Comparison of ENCODE assay signal across 11 cellular contexts in genomic region chr20:528923-529594, GRCh38. TPM values are rescaled to one million over a fixed set of nuclear protein-coding genes. Genes with fewer than 3 reads are reported as not detected.
DNase-seq lines count a peak whose midpoint lies in the region; ATAC-seq and TF ChIP-seq lines count a peak whose summit lies in the region.
"Had no signal": no experiment of that assay in that cellular context is flagged by ENCODE, and none has a peak within 500 bp of the region (broad histone marks: within the 10 kb centered on the region; RNA-seq: fewer than 3 reads in every experiment).

No MANE protein-coding gene starts in this region.

- intact Hi-C loops in PC-9 (cut with micrococcal nuclease; ENCODE audit: unreplicated experiment) = no loop called here

- peak overlapping the region; percentile 84 for H3K27ac ChIP-seq in PC-9
- peak overlapping the region; percentile 21 for H3K27ac ChIP-seq in fibroblast of lung (ENCODE audit: insufficient read depth, low read length)

- H3K9me3 Mint-ChIP-seq in activated T-cell treated with anti-CD3 and anti-CD28 coated beads, Interleukin-2, amount 50 U/mL, for 24 hours = peaks cover 12% of the 10 kb centered on the region
- H3K9me3 Mint-ChIP-seq in stimulated activated naive B cell treated with anti-CD40 and anti-IgM and Interleukin-4, amounts not matched to agents 10 μg/mL and 1 μg/mL and 100 μg/mL, for 72 hours = peaks cover 13 to 15% of the 10 kb centered on the region in 2 donors

- H3K4me2 ChIP-seq in PC-9 = 0 out of 2 replicates have a peak overlapping the region, but pooled peaks have one; percentile 14
- H3K4me2 ChIP-seq in fibroblast of lung (ENCODE audit: extremely low read depth, insufficient read depth, low read length) = no peak overlapping the region

- H3K4me3 Mint-ChIP-seq in activated T-cell treated with anti-CD3 and anti-CD28 coated beads, Interleukin-2, amount 50 U/mL, for 24 hours = no peak overlapping the region
- H3K4me3 Mint-ChIP-seq in stimulated activated naive B cell treated with anti-CD40 and anti-IgM and Interleukin-4, amounts not matched to agents 10 μg/mL and 1 μg/mL and 100 μg/mL, for 72 hours = no peak overlapping the region
- H3K4me3 Mint-ChIP-seq: CD4-positive, CD25-positive, alpha-beta regulatory T cell had no signal

- H3K4me1 Mint-ChIP-seq in activated T-cell treated with anti-CD3 and anti-CD28 coated beads, Interleukin-2, amount 50 U/mL, for 24 hours (ENCODE audit: low read depth) = peaks cover 48% of the 10 kb centered on the region
- H3K4me1 Mint-ChIP-seq in stimulated activated naive B cell treated with anti-CD40 and anti-IgM and Interleukin-4, amounts not matched to agents 10 μg/mL and 1 μg/mL and 100 μg/mL, for 72 hours = peaks cover 20 to 53% of the 10 kb centered on the region in 2 donors

- H3K4me3 ChIP-seq in PC-9 (no peak overlapping the region), fibroblast of lung (replicated peaks in 1 of 4; ENCODE audit: control extremely low read depth in 1 of 4, insufficient read depth in 1 of 4, low read depth in 3 of 4, low read length in 4 of 4) (no peak overlapping the region)

- H4K20me1 ChIP-seq in PC-9 (ENCODE audit: insufficient read depth) (peaks cover 39% of the 10 kb centered on the region), fibroblast of lung (ENCODE audit: control insufficient read depth, extremely low read depth, insufficient read depth, low read length) (peaks cover 8% of the 10 kb centered on the region)

- no peaks in the 10 kb centered on the region for H3K9me2 ChIP-seq in PC-9 (ENCODE audit: insufficient read depth)

- H3K9me3 ChIP-seq in PC-9 (ENCODE audit: insufficient read depth, low read depth) (no peaks in the 10 kb centered on the region), fibroblast of lung (ENCODE audit: control insufficient read depth, insufficient read depth, low read depth, low read length) (no peaks in the 10 kb centered on the region)

- H3K27ac Mint-ChIP-seq in activated T-cell treated with anti-CD3 and anti-CD28 coated beads, Interleukin-2, amount 50 U/mL, for 24 hours = peak overlapping the region; percentile 89
- peak overlapping the region; percentile 65 for H3K27ac Mint-ChIP-seq in stimulated activated naive B cell treated with anti-CD40 and anti-IgM and Interleukin-4, amounts not matched to agents 10 μg/mL and 1 μg/mL and 100 μg/mL, for 72 hours

- H2AFZ ChIP-seq in PC-9 = no peak overlapping the region
- H2AFZ ChIP-seq in fibroblast of lung (ENCODE audit: low read length) = no peak overlapping the region

- DNase-seq in activated T-cell treated with anti-CD3 and anti-CD28 coated beads, Interleukin-2, amount 50 U/mL, for 24 hours = no peak
- DNase-seq in activated T-cell treated with anti-CD3 and anti-CD28 coated beads for 4 hours = no peak
- DNase-seq in PC-9 = peak in 1 of 2 experiments; percentile 49
- DNase-seq in fibroblast of lung (ENCODE audit: low read depth in 2 of 2) = peak; percentile 83 to 90
- DNase-seq in stimulated activated naive B cell treated with anti-CD40 and anti-IgM and Interleukin-4, amounts not matched to agents 10 μg/mL and 1 μg/mL and 100 μg/mL, for 72 hours = no peak
- DNase-seq in NCI-H524 (lab: John Stamatoyannopoulos, UW) = no peak
- DNase-seq in NCI-H2196 treated with DMSO at 0.1 percent for 48 hours (lab: John Stamatoyannopoulos, UW; ENCODE audit: unreplicated experiment) = no peak
- no peak for DNase-seq in ecto neural progenitor cell (ENCODE audit: low spot score)
- DNase-seq: CD4-positive, CD25-positive, alpha-beta regulatory T cell; effector CD8-positive, alpha-beta T cell; MM.1S had no signal

- H3K4me1 ChIP-seq in PC-9 (replicated peaks; ENCODE audit: insufficient read depth) (peaks cover 19% of the 10 kb centered on the region), fibroblast of lung (ENCODE audit: control insufficient read depth, extremely low read depth, insufficient read depth, low read length) (peaks cover 2% of the 10 kb centered on the region)

- peaks cover 4% of the 10 kb centered on the region; the same call in 1 of the 2 replicates for H3F3A ChIP-seq in PC-9 (ENCODE audit: insufficient read depth, low read depth)

- H3K79me2 ChIP-seq in PC-9 (ENCODE audit: low read depth) (peaks cover 94% of the 10 kb centered on the region), fibroblast of lung (ENCODE audit: control insufficient read depth, insufficient read depth, low read length) (peaks cover 82% of the 10 kb centered on the region)

- H3K36me3 Mint-ChIP-seq in activated T-cell treated with anti-CD3 and anti-CD28 coated beads, Interleukin-2, amount 50 U/mL, for 24 hours (ENCODE audit: low read depth) = peaks cover 88% of the 10 kb centered on the region
- H3K36me3 Mint-ChIP-seq in stimulated activated naive B cell treated with anti-CD40 and anti-IgM and Interleukin-4, amounts not matched to agents 10 μg/mL and 1 μg/mL and 100 μg/mL, for 72 hours = peaks cover 34 to 53% of the 10 kb centered on the region in 2 donors

- H3K36me3 ChIP-seq in PC-9 (ENCODE audit: low read depth) = peaks cover 22% of the 10 kb centered on the region
- H3K36me3 ChIP-seq in fibroblast of lung (ENCODE audit: control insufficient read depth, insufficient read depth, low read length) = peaks cover 2% of the 10 kb centered on the region

- no peaks in the 10 kb centered on the region for H3K27me3 Mint-ChIP-seq in activated T-cell treated with anti-CD3 and anti-CD28 coated beads, Interleukin-2, amount 50 U/mL, for 24 hours
- H3K27me3 Mint-ChIP-seq in stimulated activated naive B cell treated with anti-CD40 and anti-IgM and Interleukin-4, amounts not matched to agents 10 μg/mL and 1 μg/mL and 100 μg/mL, for 72 hours = no peaks in the 10 kb centered on the region
- H3K27me3 Mint-ChIP-seq: CD4-positive, CD25-positive, alpha-beta regulatory T cell had no signal

- peak in 1 of 2 donors; percentile 34 for ATAC-seq in stimulated activated naive B cell treated with anti-CD40 and anti-IgM and Interleukin-4, amounts not matched to agents 10 μg/mL and 1 μg/mL and 100 μg/mL, for 72 hours (replicated peaks)

- no peak overlapping the region for H3K9ac ChIP-seq in fibroblast of lung (ENCODE audit: insufficient read depth, low read length)

- POLR2A ChIA-PET in PC-9 (lab: Charles Lee; ENCODE audit: unreplicated experiment) = no interaction called here

- BruUV-seq in PC-9 (replicated peaks; lab: Mats Ljungman, UMichigan) = no TSS peak

- TF ChIP-seq CTCF in PC-9 (conservative IDR thresholded peaks at IDR 0.05) (no peak), fibroblast of lung (conservative IDR thresholded peaks at IDR 0.05 in 1 of 2, IDR thresholded peaks at IDR 0.05 in 1 of 2; ENCODE audit: low read depth in 1 of 2, low read length in 2 of 2) (no peak)

- CTCF ChIA-PET in PC-9 (lab: Charles Lee) = no interaction called here

- H3K27me3 ChIP-seq in PC-9 (ENCODE audit: insufficient read depth, low read depth) = no peaks in the 10 kb centered on the region
- no peaks in the 10 kb centered on the region for H3K27me3 ChIP-seq in fibroblast of lung (ENCODE audit: control insufficient read depth, insufficient read depth, low read length)

RNA-seq across cellular contexts. Expression of gene CSNK2A1, which starts 14.5 kb away (rescaled TPM):
- 187 and 222 TPM in 2 replicates for total RNA-seq in PC-9 (2021)
- 89.4 and 124 TPM in 2 replicates for total RNA-seq in fibroblast of lung
- polyA plus RNA-seq in fibroblast of lung = 120 and 141 TPM in 2 replicates
- polyA plus RNA-seq in fibroblast of lung (2012) = 73.2 and 84.1 TPM in 2 replicates
- 104 and 105 TPM in 2 replicates for polyA minus RNA-seq in fibroblast of lung (ENCODE audit: low replicate concordance)

Comparison
In these comparisons a context has a peak if more than half of its experiments do, and no peak if none do; other contexts are left out.
1. DNase-seq: peak in fibroblast of lung (2 of 2); none in activated T-cell treated with anti-CD3 and anti-CD28 coated beads, Interleukin-2, amount 50 U/mL, for 24 hours (single experiment), activated T-cell treated with anti-CD3 and anti-CD28 coated beads for 4 hours (single experiment), stimulated activated naive B cell treated with anti-CD40 and anti-IgM and Interleukin-4, amounts not matched to agents 10 μg/mL and 1 μg/mL and 100 μg/mL, for 72 hours (single experiment), NCI-H524 (0 of 2), NCI-H2196 treated with DMSO at 0.1 percent for 48 hours (single experiment) and ecto neural progenitor cell (single experiment).